8 cellular contexts compared by ENCODE assay signal in genomic region chr6:45376310-45377040, GRCh38. TPM values are rescaled to one million over a fixed set of nuclear protein-coding genes. Genes with fewer than 3 reads are reported as not detected.
A peak's percentile ranks its signal among the peaks of the same experiment; 100 is the strongest.
DNase-seq lines count a peak whose midpoint lies in the region; ATAC-seq lines count a peak whose summit lies in the region.

No MANE protein-coding gene starts in this region.

- peaks cover 15 to 22% of the 10 kb centered on the region in 2 donors for H3K36me3 Mint-ChIP-seq in activated naive CD4-positive, alpha-beta T cell treated with anti-CD3 and anti-CD28 coated beads, Interleukin-2, amount 50 U/mL, for 72 hours
- peaks cover 2 to 4% of the 10 kb centered on the region in 2 donors for H3K36me3 Mint-ChIP-seq in stimulated activated naive B cell treated with anti-CD40 and anti-IgM and Interleukin-4, amounts not matched to agents 10 μg/mL and 1 μg/mL and 100 μg/mL, for 72 hours

- peak overlapping the region; percentile 88 for H3K4me3 ChIP-seq in iPS-18a (ENCODE audit: low read length)

- ATAC-seq in activated naive CD4-positive, alpha-beta T cell treated with anti-CD3 and anti-CD28 coated beads, Interleukin-2, amount 50 U/mL, for 72 hours = no peak
- ATAC-seq in stimulated activated naive B cell treated with anti-CD40 and anti-IgM and Interleukin-4, amounts not matched to agents 10 μg/mL and 1 μg/mL and 100 μg/mL, for 72 hours (replicated peaks) = no peak

- peak overlapping the region; percentile 95 to 99 for H3K4me3 Mint-ChIP-seq in stimulated activated naive B cell treated with anti-CD40 and anti-IgM and Interleukin-4, amounts not matched to agents 10 μg/mL and 1 μg/mL and 100 μg/mL, for 72 hours

- H3K27me3 ChIP-seq in iPS-18a (ENCODE audit: control insufficient read depth, insufficient read depth, low read length) = no peaks in the 10 kb centered on the region

- no peaks in the 10 kb centered on the region for H3K36me3 ChIP-seq in iPS-18a (ENCODE audit: control insufficient read depth, low read depth, low read length)

- H3K9me3 Mint-ChIP-seq in activated naive CD4-positive, alpha-beta T cell treated with anti-CD3 and anti-CD28 coated beads, Interleukin-2, amount 50 U/mL, for 72 hours = no peaks in the 10 kb centered on the region
- no peaks in the 10 kb centered on the region for H3K9me3 Mint-ChIP-seq in stimulated activated naive B cell treated with anti-CD40 and anti-IgM and Interleukin-4, amounts not matched to agents 10 μg/mL and 1 μg/mL and 100 μg/mL, for 72 hours

- peaks cover 8% of the 10 kb centered on the region for H3K4me1 ChIP-seq in iPS-18a (ENCODE audit: control insufficient read depth, low read depth, low read length)

- no peaks in the 10 kb centered on the region for H3K27me3 Mint-ChIP-seq in stimulated activated naive B cell treated with anti-CD40 and anti-IgM and Interleukin-4, amounts not matched to agents 10 μg/mL and 1 μg/mL and 100 μg/mL, for 72 hours

- peak overlapping the region; percentile 98 to 100 for H3K27ac Mint-ChIP-seq in activated naive CD4-positive, alpha-beta T cell treated with anti-CD3 and anti-CD28 coated beads, Interleukin-2, amount 50 U/mL, for 72 hours
- peak overlapping the region; percentile 100 for H3K27ac Mint-ChIP-seq in stimulated activated naive B cell treated with anti-CD40 and anti-IgM and Interleukin-4, amounts not matched to agents 10 μg/mL and 1 μg/mL and 100 μg/mL, for 72 hours

- peak overlapping the region; percentile 91 for H3K9ac ChIP-seq in iPS-18a (ENCODE audit: low read length)

- H3K9me3 ChIP-seq in iPS-18a (ENCODE audit: control insufficient read depth, low read depth, low read length) = no peaks in the 10 kb centered on the region

- peaks cover 12 to 20% of the 10 kb centered on the region in 2 donors for H3K4me1 Mint-ChIP-seq in stimulated activated naive B cell treated with anti-CD40 and anti-IgM and Interleukin-4, amounts not matched to agents 10 μg/mL and 1 μg/mL and 100 μg/mL, for 72 hours

- DNase-seq in DMS 273 (lab: John Stamatoyannopoulos, UW; ENCODE audit: unreplicated experiment) (peak; percentile 40), DMS 273 treated with DMSO at 0.1 percent for 48 hours (lab: John Stamatoyannopoulos, UW) (no peak), DMS53 treated with DMSO at 0.1 percent for 48 hours (lab: John Stamatoyannopoulos, UW; ENCODE audit: unreplicated experiment) (no peak), middle frontal gyrus (ENCODE audit: extremely low spot score, low spot score) (no peak)
- no peak for DNase-seq in activated naive CD4-positive, alpha-beta T cell treated with anti-CD3 and anti-CD28 coated beads, Interleukin-2, amount 50 U/mL, for 72 hours (ENCODE audit: low spot score in 2 of 2)
- DNase-seq in stimulated activated naive B cell treated with anti-CD40 and anti-IgM and Interleukin-4, amounts not matched to agents 10 μg/mL and 1 μg/mL and 100 μg/mL, for 72 hours = no peak
- no peak for DNase-seq in central memory CD4-positive, alpha-beta T cell

- H3K27ac ChIP-seq in iPS-18a (ENCODE audit: low read length) = no peak overlapping the region

RNA-seq across cellular contexts. Expression of gene SUPT3H, which starts 1.3 kb away (rescaled TPM):
- total RNA-seq in activated naive CD4-positive, alpha-beta T cell treated with anti-CD3 and anti-CD28 coated beads, Interleukin-2, amount 50 U/mL, for 72 hours = 10 to 100 TPM; 14.3 to 20.1 TPM

RNA-seq across cellular contexts. Expression of gene RUNX2, which starts 48.3 kb away (rescaled TPM):
- 10 to 100 TPM in 1 of 2 donors, 1 to 10 TPM in 1; 9.5 to 20.8 TPM for total RNA-seq in activated naive CD4-positive, alpha-beta T cell treated with anti-CD3 and anti-CD28 coated beads, Interleukin-2, amount 50 U/mL, for 72 hours
